5 cellular contexts compared by ENCODE assay signal in genomic region chr15:90260731-90261130, GRCh38. TPM values are rescaled to one million over a fixed set of nuclear protein-coding genes. Genes with fewer than 3 reads are reported as not detected.
"Had no signal": no experiment of that assay in that cellular context is flagged by ENCODE, and none has a peak within 500 bp of the region (broad histone marks: within the 10 kb centered on the region; RNA-seq: fewer than 3 reads in every experiment).

No MANE protein-coding gene starts in this region.

RNA-seq across cellular contexts. Expression of gene TTLL13, which starts 11.4 kb away (rescaled TPM):
- total RNA-seq: LHCN-M2, MCF 10A, Right ventricle myocardium inferior, RPMI7951, SJCRH30 had no signal
